12 cellular contexts compared by ENCODE assay signal in genomic region chr6:38806271-38806670, GRCh38.
A peak's percentile ranks its signal among the peaks of the same experiment; 100 is the strongest.
DNase-seq lines count a peak whose midpoint lies in the region; ATAC-seq, FAIRE-seq and TF ChIP-seq lines count a peak whose summit lies in the region.
"Had no signal": no experiment of that assay in that cellular context is flagged by ENCODE, and none has a peak within 500 bp of the region (broad histone marks: within the 10 kb centered on the region; RNA-seq: fewer than 3 reads in every experiment).

No MANE protein-coding gene starts in this region.

- H3K4me3 ChIP-seq in H7 (ENCODE audit: insufficient read depth, low read depth, low read length) (no peak overlapping the region), HepG2 (replicated peaks in 1 of 3; ENCODE audit: insufficient read depth in 1 of 3, low read depth in 2 of 3, low read length in 3 of 3) (no peak overlapping the region), GM23248 (no peak overlapping the region)

- H3K9ac ChIP-seq in HepG2 (ENCODE audit: insufficient read depth, low read depth, low read length) (no peak overlapping the region), GM23248 (no peak overlapping the region)

- no peaks in the 10 kb centered on the region for H3K9me2 ChIP-seq in GM23248 (ENCODE audit: insufficient read depth)

- H3K9me3 ChIP-seq in HepG2 (ENCODE audit: low read length) (no peaks in the 10 kb centered on the region), GM23248 (ENCODE audit: low read depth) (no peaks in the 10 kb centered on the region)

- 12% methylated on average over 2 of the region's 2 CpGs for whole genome bisulfite sequencing in HepG2 (ENCODE audit: low lambda C conversion rate)
- WGBS in GM23248 (ENCODE audit: low coverage in 1 of 2, low lambda C conversion rate in 2 of 2, missing lambda C conversion rate in 2 of 2), 2 experiments = 41 to 47% methylated on average over 2 of the region's 2 CpGs

- H3K27ac ChIP-seq in HepG2 (ENCODE audit: extremely low read length, insufficient read depth, low read length) (no peak overlapping the region), GM23248 (no peak overlapping the region)

- H3K79me2 ChIP-seq in HepG2 (ENCODE audit: insufficient read depth, low read length) (no peaks in the 10 kb centered on the region), GM23248 (ENCODE audit: insufficient read depth) (no peaks in the 10 kb centered on the region)

- no peak for FAIRE-seq in HepG2 (lab: Jason Lieb, UNC)

- H3K4me1 ChIP-seq in HepG2 (ENCODE audit: insufficient read depth, low read length) (no peaks in the 10 kb centered on the region), GM23248 (ENCODE audit: insufficient read depth) (no peaks in the 10 kb centered on the region)

- CTCF ChIA-PET in HepG2 (lab: Yijun Ruan, JAX; ENCODE audit: low intra/inter-chr PET ratio, low total read pairs) = no interaction called here

- BruUV-seq in HepG2 (replicated peaks; lab: Mats Ljungman, UMichigan) = no TSS peak

- intact Hi-C loops in HepG2 (cut with micrococcal nuclease; ENCODE audit: unreplicated experiment) = no loop called here

- TF ChIP-seq CTCF in HepG2 (CRISPR knock-in tag; IDR thresholded peaks at IDR 0.05) = no peak

- in situ Hi-C loops in HepG2 (cut with HindIII; ENCODE audit: extremely low pct_ligation_motif_present, low pct_unique_long_range_greater_than_20kb) = no loop called here
- in situ Hi-C loops in GM23248 (cut with MboI) = no loop called here

- H3K27me3 ChIP-seq in H7 (ENCODE audit: control insufficient read depth, insufficient read depth, low read length) (no peaks in the 10 kb centered on the region), HepG2 (ENCODE audit: control insufficient read depth in 1 of 2, insufficient read depth in 2 of 2, low read length in 2 of 2) (no peaks in the 10 kb centered on the region), GM23248 (replicated peaks; ENCODE audit: insufficient read depth) (no peaks in the 10 kb centered on the region)

- H2AFZ ChIP-seq in HepG2 (ENCODE audit: low read length) (no peak overlapping the region), GM23248 (no peak overlapping the region)

- POLR2A ChIA-PET in HepG2 (lab: Yijun Ruan, JAX) = no interaction called here

- H4K20me1 ChIP-seq in HepG2 (ENCODE audit: insufficient read depth, low read length) = no peaks in the 10 kb centered on the region
- H4K20me1 ChIP-seq in GM23248 (ENCODE audit: insufficient read depth) = no peaks in the 10 kb centered on the region

- ATAC-seq in GM18867 (IDR thresholded peaks at IDR 0.05; ENCODE audit: unreplicated experiment) (peak; percentile 46), HepG2 (peak; percentile 66), HG03469 (IDR thresholded peaks at IDR 0.05; ENCODE audit: unreplicated experiment) (no peak), GM21825 (IDR thresholded peaks at IDR 0.05; ENCODE audit: unreplicated experiment) (no peak)
- ATAC-seq: activated CD8-positive, alpha-beta T cell treated with anti-CD3 and anti-CD28 coated beads, Interleukin-2, amount 10 ng/mL, durations not matched to agents 7 days and 5 days had no signal

- TF ChIP-seq EP300 in HepG2 (IDR thresholded peaks at IDR 0.05; ENCODE audit: low read depth in 2 of 2, low read length in 2 of 2) (no peak), HepG2 (CRISPR knock-in tag; IDR thresholded peaks at IDR 0.05; ENCODE audit: borderline replicate concordance) (no peak)

- no peaks in the 10 kb centered on the region for H3K36me3 ChIP-seq in H7 (replicated peaks; ENCODE audit: control insufficient read depth, insufficient read depth, low read length)
- no peaks in the 10 kb centered on the region for H3K36me3 ChIP-seq in HepG2 (replicated peaks in 1 of 2; ENCODE audit: control insufficient read depth in 1 of 2, insufficient read depth in 2 of 2, low read length in 2 of 2)
- H3K36me3 ChIP-seq in GM23248 (ENCODE audit: low read depth) = no peaks in the 10 kb centered on the region

- no peaks in the 10 kb centered on the region for H3F3A ChIP-seq in GM23248 (ENCODE audit: insufficient read depth)

- no peak for TF ChIP-seq POLR2A in HepG2 (IDR thresholded peaks at IDR 0.05; ENCODE audit: insufficient read depth in 1 of 2, low read depth in 2 of 2, low read length in 2 of 2)

- TF ChIP-seq RAD21 in HepG2 (CRISPR knock-in tag; IDR thresholded peaks at IDR 0.05) = no peak

- DNase-seq in H7 (peak; percentile 8), NCI-H524 (lab: John Stamatoyannopoulos, UW) (peak; percentile 63 to 78), HepG2 (ENCODE audit: low spot score) (no peak), GM23248 (no peak)
- DNase-seq: activated CD8-positive, alpha-beta T cell treated with anti-CD3 and anti-CD28 coated beads, Interleukin-2, amount 10 ng/mL, durations not matched to agents 7 days and 5 days; activated naive CD4-positive, alpha-beta T cell treated with anti-CD3 and anti-CD28 coated beads, Interleukin-2, amount 50 U/mL, for 16 hours; midbrain; stimulated activated CD4-positive, alpha-beta T cell treated with anti-CD3 and anti-CD28 coated beads, Interleukin-1b, Interleukin-23, amount 100 ng/mL, for 48 hours; T-helper 1 cell had no signal

- H3K4me2 ChIP-seq in HepG2 (ENCODE audit: low read depth, low read length) (no peak overlapping the region), GM23248 (ENCODE audit: unreplicated experiment) (no peak overlapping the region)

TF ChIP-seq in HepG2, 621 proteins besides CTCF, POLR2A, EP300 and RAD21:
- TF ChIP-seq PHF21A (CRISPR knock-in tag; IDR thresholded peaks at IDR 0.05) (no peak), ADNP (CRISPR knock-in tag; IDR thresholded peaks at IDR 0.05) (no peak)

Comparison
In these comparisons a context has a peak if more than half of its experiments do, and no peak if none do; other contexts are left out.
1. ATAC-seq: peak in GM18867 (single experiment) and HepG2 (single experiment); none in HG03469 (single experiment) and GM21825 (single experiment).
2. DNase-seq: peak in H7 (single experiment) and NCI-H524 (2 of 2); none in HepG2 (single experiment) and GM23248 (single experiment).